ENCODE assay signal across 8 cellular contexts in genomic region chr3:58568572-58569286, GRCh38. TPM values are rescaled to one million over a fixed set of nuclear protein-coding genes. Genes with fewer than 3 reads are reported as not detected.
DNase-seq lines count a peak whose midpoint lies in the region; ATAC-seq and TF ChIP-seq lines count a peak whose summit lies in the region.

No MANE protein-coding gene starts in this region.

- H3K36me3 ChIP-seq in MG63 = peaks cover 45% of the 10 kb centered on the region
- H3K36me3 ChIP-seq in ascending aorta = no peaks in the 10 kb centered on the region
- no peaks in the 10 kb centered on the region for H3K36me3 ChIP-seq in gastrocnemius medialis

- H3K27ac ChIP-seq in ascending aorta (no peak overlapping the region), right cardiac atrium (ENCODE audit: low read length) (no peak overlapping the region), gastrocnemius medialis (no peak overlapping the region)

- H3K4me3 ChIP-seq in MG63 (no peak overlapping the region), ascending aorta (no peak overlapping the region), right cardiac atrium (ENCODE audit: low read length) (no peak overlapping the region), gastrocnemius medialis (no peak overlapping the region)

- intact Hi-C loops in ascending aorta (cut with DNase I) = loop anchor here (1.0 kb wide), 1 partner anchor 62 kb away; no protein-coding TSS in a partner anchor
- intact Hi-C loops in right cardiac atrium (cut with DNase I) = loop anchor here in 3 of 4 donors (2.0 kb wide), 1 partner anchor 60 kb away; no protein-coding TSS in a partner anchor
- intact Hi-C loops in gastrocnemius medialis (cut with DNase I; ENCODE audit: low total_unique reads) = loop anchor here (1.0 kb wide), 2 partner anchors 17 to 62 kb away; no protein-coding TSS in a partner anchor

- DNase-seq in NCI-H510A treated with DMSO at 0.1 percent for 48 hours (lab: John Stamatoyannopoulos, UW) (peak; percentile 34), NCI-H510A (lab: John Stamatoyannopoulos, UW) (no peak), MG63 (peak; percentile 49), ascending aorta (ENCODE audit: low spot score in 2 of 2) (peak in 1 of 2 donors; percentile 85), right cardiac atrium (peak; percentile 72 to 92 (median 88)), gastrocnemius medialis (peak; percentile 35 to 62)
- DNase-seq in T-helper 2 cell treated with Interferon-gamma antibody and Interleukin-4, amounts not matched to agents 5 μg/mL and 100 μg/mL, for 36 hours (ENCODE audit: low spot score) = peak; percentile 51

- 27% methylated on average over 17 of the region's 17 CpGs for WGBS in right cardiac atrium

- H3K9me3 Mint-ChIP-seq in T-helper 2 cell treated with Interferon-gamma antibody and Interleukin-4, amounts not matched to agents 5 μg/mL and 100 μg/mL, for 36 hours = no peaks in the 10 kb centered on the region

- no peaks in the 10 kb centered on the region for H3K27me3 ChIP-seq in MG63
- H3K27me3 ChIP-seq in ascending aorta = no peaks in the 10 kb centered on the region
- no peaks in the 10 kb centered on the region for H3K27me3 ChIP-seq in right cardiac atrium (ENCODE audit: control insufficient read depth, insufficient read depth)
- no peaks in the 10 kb centered on the region for H3K27me3 ChIP-seq in gastrocnemius medialis

- in situ Hi-C loops in gastrocnemius medialis (cut with MboI; ENCODE audit: low sequenced_read_pairs in 4 of 4) = loop anchor here in 1 of 4 donors (5.0 kb wide), 1 partner anchor 59 kb away; no protein-coding TSS in a partner anchor

- TF ChIP-seq CTCF in ascending aorta (IDR thresholded peaks at IDR 0.05) = peak; percentile 47 to 82 (median 74)
- peak; percentile 81 to 95 (median 89) for TF ChIP-seq CTCF in gastrocnemius medialis (IDR thresholded peaks at IDR 0.05 in 4 of 5, conservative IDR thresholded peaks at IDR 0.05 in 1 of 5)

- H3K36me3 Mint-ChIP-seq in T-helper 2 cell treated with Interferon-gamma antibody and Interleukin-4, amounts not matched to agents 5 μg/mL and 100 μg/mL, for 36 hours (ENCODE audit: low read depth) = no peaks in the 10 kb centered on the region

- H3K9me3 ChIP-seq in MG63 (no peaks in the 10 kb centered on the region), ascending aorta (no peaks in the 10 kb centered on the region), right cardiac atrium (ENCODE audit: control insufficient read depth, low read length) (no peaks in the 10 kb centered on the region), gastrocnemius medialis (no peaks in the 10 kb centered on the region)

- no peak overlapping the region for H3K4me3 Mint-ChIP-seq in T-helper 2 cell treated with Interferon-gamma antibody and Interleukin-4, amounts not matched to agents 5 μg/mL and 100 μg/mL, for 36 hours

- TF ChIP-seq POLR2A in gastrocnemius medialis (IDR thresholded peaks at IDR 0.05) = no peak

- no peaks in the 10 kb centered on the region for H3K4me1 ChIP-seq in ascending aorta
- H3K4me1 ChIP-seq in right cardiac atrium (ENCODE audit: control insufficient read depth, insufficient read depth, low read length) = no peaks in the 10 kb centered on the region
- no peaks in the 10 kb centered on the region for H3K4me1 ChIP-seq in gastrocnemius medialis

- ATAC-seq in right cardiac atrium = peak; percentile 56 to 65
- ATAC-seq in gastrocnemius medialis = peak; percentile 61 to 82
- no peak for ATAC-seq in HG03135 (IDR thresholded peaks at IDR 0.05; ENCODE audit: unreplicated experiment)

- H3K4me1 Mint-ChIP-seq in T-helper 2 cell treated with Interferon-gamma antibody and Interleukin-4, amounts not matched to agents 5 μg/mL and 100 μg/mL, for 36 hours (ENCODE audit: low read depth) = no peaks in the 10 kb centered on the region

- H3K27me3 Mint-ChIP-seq in T-helper 2 cell treated with Interferon-gamma antibody and Interleukin-4, amounts not matched to agents 5 μg/mL and 100 μg/mL, for 36 hours (ENCODE audit: low read depth) = peaks cover 7% of the 10 kb centered on the region

- H3K27ac Mint-ChIP-seq in T-helper 2 cell treated with Interferon-gamma antibody and Interleukin-4, amounts not matched to agents 5 μg/mL and 100 μg/mL, for 36 hours = no peak overlapping the region

RNA-seq across cellular contexts. Expression of gene FAM107A, which starts 8.5 kb away (rescaled TPM):
- total RNA-seq in MG63 (2014; rRNA removed; shearing (Covaris generic); ENCODE audit: low replicate concordance) = 40.7 and 47.1 TPM in 2 replicates
- total RNA-seq in ascending aorta (93.4 TPM), right cardiac atrium (10 to 100 TPM; 38.0 to 80.8 (median 58.0) TPM), gastrocnemius medialis (10 to 100 TPM; 21.1 to 28.5 (median 27.6) TPM)
- 52.7 TPM for polyA plus RNA-seq in right cardiac atrium

RNA-seq across cellular contexts. Expression of gene ACOX2, which starts 31.7 kb away (rescaled TPM):
- total RNA-seq in MG63 (2014; rRNA removed; shearing (Covaris generic); ENCODE audit: low replicate concordance) = 18.7 and 23.4 TPM in 2 replicates
- 32.6 TPM for total RNA-seq in ascending aorta
- 10 to 100 TPM; 23.4 to 42.2 (median 40.6) TPM for total RNA-seq in right cardiac atrium
- 33.9 TPM for polyA plus RNA-seq in right cardiac atrium
- 10 to 100 TPM in 1 of 4 donors, 1 to 10 TPM in 3; 1.6 to 10.4 (median 5.7) TPM for total RNA-seq in gastrocnemius medialis
